In genomic region chr11:66479741-66480115, GRCh38 we compare ENCODE assay signal across 8 cellular contexts. TPM values are rescaled to one million over a fixed set of nuclear protein-coding genes. Genes with fewer than 3 reads are reported as not detected.
DNase-seq lines count a peak whose midpoint lies in the region; ATAC-seq and TF ChIP-seq lines count a peak whose summit lies in the region.

No MANE protein-coding gene starts in this region.

- peak overlapping the region; percentile 70 for H3K27ac ChIP-seq in CD8-positive, alpha-beta T cell (ENCODE audit: low read depth, low read length)
- H3K27ac ChIP-seq in OCI-LY7 (ENCODE audit: low read depth, low read length, poor library complexity, severe bottlenecking) (peak overlapping the region; percentile 47), neural progenitor cell (peak overlapping the region; percentile 68)

- H3K4me3 Mint-ChIP-seq in CD8-positive, alpha-beta T cell = peak overlapping the region; percentile 89
- peak overlapping the region; percentile 93 for H3K4me3 Mint-ChIP-seq in neural progenitor cell

- ATAC-seq in CD8-positive, alpha-beta T cell = no peak

- intact Hi-C loops in CD8-positive, alpha-beta T cell (cut with DNase I, micrococcal nuclease) = loop anchor here (1.0 to 5.0 kb wide), 9 partner anchors 13 to 478 kb away; partner anchors contain the start of genes BBS1 (in 2 of the 2), PELI3 (in 2 of the 2), ACTN3 (in 1 of the 2) and PC (in 1 of the 2)
- intact Hi-C loops in OCI-LY7 (cut with micrococcal nuclease; ENCODE audit: unreplicated experiment) = loop anchor here (1.0 to 5.0 kb wide), 5 partner anchors 40 to 363 kb away; partner anchors contain the start of genes ACTN3, RCE1 and ZDHHC24

- H3K27ac Mint-ChIP-seq in CD8-positive, alpha-beta T cell = peak overlapping the region; percentile 89
- H3K27ac Mint-ChIP-seq in neural progenitor cell = peak overlapping the region; percentile 78

- peaks cover 41% of the 10 kb centered on the region for H3F3A ChIP-seq in neural progenitor cell (ENCODE audit: low read depth)

- H3K4me1 Mint-ChIP-seq in CD8-positive, alpha-beta T cell (ENCODE audit: low read depth) = peaks cover 31% of the 10 kb centered on the region
- H3K4me1 Mint-ChIP-seq in neural progenitor cell = peaks cover 29% of the 10 kb centered on the region

- H3K9me2 ChIP-seq in OCI-LY7 (ENCODE audit: insufficient read depth, low read length) = no peaks in the 10 kb centered on the region

- peak overlapping the region; percentile 79 for H3K9ac ChIP-seq in neural progenitor cell

- H4K20me1 ChIP-seq in OCI-LY7 (ENCODE audit: insufficient read depth, low read length) = no peaks in the 10 kb centered on the region
- peaks cover 31% of the 10 kb centered on the region for H4K20me1 ChIP-seq in neural progenitor cell (ENCODE audit: low read depth)

- peaks cover 17% of the 10 kb centered on the region for H3K4me1 ChIP-seq in CD8-positive, alpha-beta T cell (ENCODE audit: insufficient read depth, low read length)
- 0 out of 2 replicates have a peak, but pooled peaks cover 7% of the 10 kb centered on the region for H3K4me1 ChIP-seq in HAP-1
- peaks cover 11% of the 10 kb centered on the region for H3K4me1 ChIP-seq in OCI-LY7 (ENCODE audit: insufficient read depth, low read length, poor library complexity, severe bottlenecking)
- peaks cover 3% of the 10 kb centered on the region for H3K4me1 ChIP-seq in neural progenitor cell

- peaks cover 14% of the 10 kb centered on the region for H3K36me3 Mint-ChIP-seq in CD8-positive, alpha-beta T cell
- no peaks in the 10 kb centered on the region for H3K36me3 Mint-ChIP-seq in neural progenitor cell

- H3K79me2 ChIP-seq in OCI-LY7 (ENCODE audit: insufficient read depth, low read depth, low read length) (peaks cover 5% of the 10 kb centered on the region; the same call in 1 of the 2 replicates), neural progenitor cell (ENCODE audit: low read depth) (peaks cover 20% of the 10 kb centered on the region)

- POLR2A ChIA-PET in CD8-positive, alpha-beta T cell (lab: Charles Lee) = interaction anchor here (0.6 to 2.8 kb wide), 11 partner anchors 10 to 198 kb away, joined by 3 to 22 read pairs (median 5); partner anchors contain the start of genes BRMS1, MRPL11, NPAS4 and PELI3
- POLR2A ChIA-PET in OCI-LY7 (lab: Charles Lee) = interaction anchor here (0.9 to 1.2 kb wide), 7 partner anchors 8 to 362 kb away, joined by 3 to 5 read pairs (median 3); partner anchors contain the start of genes MRPL11, RBM4 and RBM4B

- DNase-seq in CD8-positive, alpha-beta T cell = no peak
- DNase-seq in HAP-1 (ENCODE audit: low spot score in 2 of 2) (peak in 1 of 2 experiments; percentile 74), OCI-LY7 (ENCODE audit: low spot score) (no peak), epithelial cell of proximal tubule (ENCODE audit: low read depth) (no peak), neural progenitor cell (ENCODE audit: low spot score) (no peak), RKO (ENCODE audit: low spot score) (no peak), NCI-H524 treated with DMSO at 0.1 percent for 48 hours (lab: John Stamatoyannopoulos, UW) (no peak), AG20443 (ENCODE audit: low spot score) (no peak)

- H3K4me2 ChIP-seq in OCI-LY7 (ENCODE audit: low read length) (peak overlapping the region; percentile 97), neural progenitor cell (peak overlapping the region; percentile 93)

- TSS peak; percentile 80 for BruUV-seq in OCI-LY7 (replicated peaks; lab: Mats Ljungman, UMichigan)

- no peaks in the 10 kb centered on the region for H3K27me3 Mint-ChIP-seq in CD8-positive, alpha-beta T cell (ENCODE audit: low read depth)
- H3K27me3 Mint-ChIP-seq in neural progenitor cell (ENCODE audit: insufficient read depth, low read depth) = peaks cover 10% of the 10 kb centered on the region

- no peaks in the 10 kb centered on the region for H3K27me3 ChIP-seq in CD8-positive, alpha-beta T cell (ENCODE audit: insufficient read depth, low read length)
- H3K27me3 ChIP-seq in HAP-1 (ENCODE audit: low read depth) (no peaks in the 10 kb centered on the region), neural progenitor cell (no peaks in the 10 kb centered on the region)

- CTCF ChIA-PET in CD8-positive, alpha-beta T cell (lab: Charles Lee) = interaction anchor here (0.6 to 2.7 kb wide), 8 partner anchors 9 to 198 kb away, joined by 3 to 9 read pairs (median 4); partner anchors contain the start of genes PELI3 and RBM4B
- CTCF ChIA-PET in OCI-LY7 (lab: Charles Lee; ENCODE audit: unreplicated experiment) = no interaction called here

- no peaks in the 10 kb centered on the region for H3K9me3 Mint-ChIP-seq in CD8-positive, alpha-beta T cell
- H3K9me3 Mint-ChIP-seq in neural progenitor cell = no peaks in the 10 kb centered on the region

- TF ChIP-seq CTCF in CD8-positive, alpha-beta T cell (IDR thresholded peaks at IDR 0.05) = no peak
- TF ChIP-seq CTCF in OCI-LY7 (conservative IDR thresholded peaks at IDR 0.05; ENCODE audit: low read length) = no peak
- no peak for TF ChIP-seq CTCF in epithelial cell of proximal tubule (conservative IDR thresholded peaks at IDR 0.05; ENCODE audit: low read depth, low read length)
- TF ChIP-seq CTCF in neural progenitor cell (IDR thresholded peaks at IDR 0.05) = no peak

- in situ Hi-C loops in HAP-1 (cut with MboI; ENCODE audit: low sequenced_read_pairs) = no loop called here

- H3K36me3 ChIP-seq in CD8-positive, alpha-beta T cell (ENCODE audit: insufficient read depth, low read length) = peaks cover 4% of the 10 kb centered on the region
- peaks cover 10% of the 10 kb centered on the region; the same call in 1 of the 2 replicates for H3K36me3 ChIP-seq in HAP-1 (replicated peaks)
- H3K36me3 ChIP-seq in OCI-LY7 (ENCODE audit: insufficient read depth, low read length) = peaks cover 14% of the 10 kb centered on the region
- H3K36me3 ChIP-seq in neural progenitor cell = no peaks in the 10 kb centered on the region

- H3K9me3 ChIP-seq in CD8-positive, alpha-beta T cell (ENCODE audit: low read length) = no peaks in the 10 kb centered on the region
- no peaks in the 10 kb centered on the region for H3K9me3 ChIP-seq in HAP-1
- no peaks in the 10 kb centered on the region for H3K9me3 ChIP-seq in OCI-LY7 (ENCODE audit: low read length)
- no peaks in the 10 kb centered on the region for H3K9me3 ChIP-seq in neural progenitor cell (ENCODE audit: low read depth)

- peak overlapping the region; percentile 77; the same call in 1 of the 2 replicates for H2AFZ ChIP-seq in OCI-LY7 (ENCODE audit: low read length)
- H2AFZ ChIP-seq in neural progenitor cell (replicated peaks) = peak overlapping the region; percentile 54

- H3K4me3 ChIP-seq in CD8-positive, alpha-beta T cell (ENCODE audit: low read depth, low read length) = peak overlapping the region; percentile 90
- peak overlapping the region; percentile 70 for H3K4me3 ChIP-seq in HAP-1
- peak overlapping the region; percentile 89 for H3K4me3 ChIP-seq in OCI-LY7 (ENCODE audit: low read depth, low read length, poor library complexity, severe bottlenecking)
- H3K4me3 ChIP-seq in epithelial cell of proximal tubule (ENCODE audit: low read depth, low read length) = peak overlapping the region; percentile 95
- peak overlapping the region; percentile 77 for H3K4me3 ChIP-seq in neural progenitor cell

RNA-seq across cellular contexts. Expression of gene DPP3, which starts 0.5 kb away (rescaled TPM):
- total RNA-seq in CD8-positive, alpha-beta T cell = 10 to 100 TPM; 13.7 to 15.6 TPM
- total RNA-seq in OCI-LY7 (2014; rRNA removed; shearing (Covaris generic)) = 40.0 and 47.2 TPM in 2 replicates
- 53.4 and 60.3 TPM in 2 replicates for total RNA-seq in OCI-LY7 (2022)
- 88.8 and 106 TPM in 2 replicates for total RNA-seq in epithelial cell of proximal tubule
- 41.3 and 70.1 TPM in 2 replicates for total RNA-seq in neural progenitor cell (ENCODE audit: low replicate concordance)

RNA-seq across cellular contexts. Expression of gene PELI3, which starts 13.0 kb away (rescaled TPM):
- total RNA-seq in CD8-positive, alpha-beta T cell = 10 to 100 TPM; 12.6 to 16.8 TPM
- total RNA-seq in OCI-LY7 (2014; rRNA removed; shearing (Covaris generic)) = 7.7 and 8.1 TPM in 2 replicates
- 4.3 and 4.5 TPM in 2 replicates for total RNA-seq in OCI-LY7 (2022)
- 3.5 and 3.6 TPM in 2 replicates for total RNA-seq in epithelial cell of proximal tubule
- 2.7 and 9.1 TPM in 2 replicates for total RNA-seq in neural progenitor cell (ENCODE audit: low replicate concordance)

RNA-seq across cellular contexts. Expression of gene BBS1, which starts 30.7 kb away (rescaled TPM):
- 10 to 100 TPM; 10.8 to 13.5 TPM for total RNA-seq in CD8-positive, alpha-beta T cell
- total RNA-seq in OCI-LY7 (2014; rRNA removed; shearing (Covaris generic)) = 8.7 and 14.7 TPM in 2 replicates
- total RNA-seq in OCI-LY7 (2022) = 15.2 and 15.7 TPM in 2 replicates
- total RNA-seq in epithelial cell of proximal tubule = 20.0 and 43.6 TPM in 2 replicates
- 42.0 and 68.9 TPM in 2 replicates for total RNA-seq in neural progenitor cell (ENCODE audit: low replicate concordance)

RNA-seq across cellular contexts. Expression of gene MRPL11, which starts 41.1 kb away (rescaled TPM):
- 10 to 100 TPM; 19.8 to 20.6 TPM for total RNA-seq in CD8-positive, alpha-beta T cell
- 82.6 and 101 TPM in 2 replicates for total RNA-seq in OCI-LY7 (2014; rRNA removed; shearing (Covaris generic))
- total RNA-seq in OCI-LY7 (2022) = 75.1 and 88.6 TPM in 2 replicates
- 85.3 TPM in 2 replicates for total RNA-seq in epithelial cell of proximal tubule
- 82.0 and 131 TPM in 2 replicates for total RNA-seq in neural progenitor cell (ENCODE audit: low replicate concordance)

RNA-seq across cellular contexts. Expression of gene NPAS4, which starts 58.9 kb away (rescaled TPM):
- not detected for total RNA-seq in CD8-positive, alpha-beta T cell
- total RNA-seq in OCI-LY7 (2014; rRNA removed; shearing (Covaris generic)) = not detected in 2 replicates
- total RNA-seq in OCI-LY7 (2022) (not detected in 2 replicates), epithelial cell of proximal tubule (not detected in 2 replicates), neural progenitor cell (ENCODE audit: low replicate concordance) (0.65 TPM in 1 of 2 replicates, not detected in the other)
